1 cellular context compared by ENCODE assay signal in the genomic region with DNA sequence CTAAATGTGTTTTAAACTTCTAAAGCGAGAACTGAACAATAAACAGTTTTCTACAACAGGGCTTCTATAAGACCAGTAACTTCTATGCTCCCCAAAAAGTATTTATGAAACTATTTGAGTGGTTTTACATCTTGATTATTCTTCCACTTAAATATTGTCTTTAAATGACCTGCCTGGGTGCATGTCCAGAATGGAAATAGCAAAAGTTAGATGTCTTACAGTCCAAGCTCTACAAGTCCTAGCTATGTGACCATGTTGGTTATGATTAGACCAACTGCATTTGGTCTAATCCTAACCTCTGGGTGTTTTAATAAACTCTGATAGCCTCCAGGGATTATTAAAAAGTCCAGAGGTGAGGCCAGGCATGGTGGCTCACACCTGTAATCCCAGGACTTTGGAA.
TF ChIP-seq lines count a peak whose summit lies in the region.

No MANE protein-coding gene starts in this region.

TF ChIP-seq in A549, 52 proteins besides CTCF, POLR2A, EP300 and RAD21 (continued from another document):
- TF ChIP-seq REST (IDR thresholded peaks at IDR 0.05), result no peak
- TF ChIP-seq POLR2AphosphoS2 (conservative IDR thresholded peaks at IDR 0.05; ENCODE audit: low read length), result no peak
- TF ChIP-seq ZNF302 (CRISPR knock-in tag; IDR thresholded peaks at IDR 0.05), result peak; percentile 68; the same call in 1 of the 2 replicates
